ENCODE assay signal across 8 cellular contexts in genomic region chr7:128347573-128348147, GRCh38. TPM values are rescaled to one million over a fixed set of nuclear protein-coding genes. Genes with fewer than 3 reads are reported as not detected.
A peak's percentile ranks its signal among the peaks of the same experiment; 100 is the strongest.
DNase-seq lines count a peak whose midpoint lies in the region; ATAC-seq and TF ChIP-seq lines count a peak whose summit lies in the region.

No MANE protein-coding gene starts in this region.

- H3K4me1 ChIP-seq in liver (ENCODE audit: control insufficient read depth in 4 of 4, insufficient read depth in 4 of 4, low read length in 3 of 4) (peaks cover 8 to 19% (median 12%) of the 10 kb centered on the region in 4 donors), thoracic aorta (ENCODE audit: control insufficient read depth in 1 of 2, low read depth in 2 of 2) (peaks cover 13 to 19% of the 10 kb centered on the region in 2 donors)

- no peak overlapping the region for H3K4me3 ChIP-seq in cardiac fibroblast (replicated peaks in 1 of 2; ENCODE audit: low read depth in 2 of 2, low read length in 2 of 2)
- no peak overlapping the region for H3K4me3 ChIP-seq in liver (ENCODE audit: low read depth in 1 of 3, low read length in 3 of 3)
- H3K4me3 ChIP-seq in thoracic aorta = no peak overlapping the region

- H3K27me3 ChIP-seq in liver (ENCODE audit: control insufficient read depth in 4 of 4, insufficient read depth in 4 of 4, low read length in 3 of 4) (peaks cover 0 to 1% (median 0%) of the 10 kb centered on the region in 4 donors), thoracic aorta (replicated peaks; ENCODE audit: insufficient read depth) (no peaks in the 10 kb centered on the region)

- H3K36me3 ChIP-seq in liver (ENCODE audit: control insufficient read depth in 4 of 4, insufficient read depth in 3 of 4, low read depth in 1 of 4, low read length in 3 of 4) (no peaks in the 10 kb centered on the region), thoracic aorta (no peaks in the 10 kb centered on the region)

- H3K9me3 ChIP-seq in liver (ENCODE audit: control insufficient read depth in 4 of 4, low read length in 3 of 4) = no peaks in the 10 kb centered on the region
- no peaks in the 10 kb centered on the region for H3K9me3 ChIP-seq in thoracic aorta

- H3K9ac ChIP-seq in liver (ENCODE audit: low read depth in 1 of 2, low read length in 2 of 2) = no peak overlapping the region

- TF ChIP-seq RAD21 in liver (IDR thresholded peaks at IDR 0.05) = peak; percentile 85 to 90

- peak; percentile 83 for TF ChIP-seq CTCF in cardiac fibroblast (IDR thresholded peaks at IDR 0.05; ENCODE audit: low read depth, low read length)
- peak; percentile 70 for TF ChIP-seq CTCF in liver (IDR thresholded peaks at IDR 0.05; ENCODE audit: low read depth, low read length, missing input control)
- TF ChIP-seq CTCF in thoracic aorta (IDR thresholded peaks at IDR 0.05) = peak; percentile 53

- H3K27ac ChIP-seq in liver (ENCODE audit: low read depth in 1 of 2, low read length in 2 of 2) (no peak overlapping the region), thoracic aorta (no peak overlapping the region)

- WGBS in liver = 6% methylated on average over 2 of the region's 2 CpGs

- DNase-seq in DMS153 (lab: John Stamatoyannopoulos, UW) (peak; percentile 24), LHCN-M2 (ENCODE audit: low read depth) (peak; percentile 57), T follicular helper cell (ENCODE audit: low read depth) (peak; percentile 34), cardiac fibroblast (ENCODE audit: low read depth in 2 of 2) (peak; percentile 63 to 66), thoracic aorta (ENCODE audit: low spot score) (no peak)

- no peak for ATAC-seq in thoracic aorta (ENCODE audit: insufficient number of reproducible peaks, low FRiP score, low read depth)
- no peak for ATAC-seq in GM21825 (IDR thresholded peaks at IDR 0.05; ENCODE audit: unreplicated experiment)
- no peak for ATAC-seq in HG03571 (IDR thresholded peaks at IDR 0.05; ENCODE audit: unreplicated experiment)

TF ChIP-seq in liver, 16 proteins besides CTCF, POLR2A, EP300 and RAD21:
- TF ChIP-seq YY1 (IDR thresholded peaks at IDR 0.05) (no peak), HNF4A (conservative IDR thresholded peaks at IDR 0.05) (no peak), RXRA (IDR thresholded peaks at IDR 0.05) (no peak), MAX (IDR thresholded peaks at IDR 0.05) (no peak), JUND (IDR thresholded peaks at IDR 0.05) (no peak)
TF ChIP-seq in liver: peak in this region for 0.

RNA-seq across cellular contexts. Expression of gene RBM28, which starts 4.0 kb away (rescaled TPM):
- total RNA-seq in LHCN-M2 (2014; rRNA removed) = 24.1 and 29.3 TPM in 2 replicates
- 30.5 TPM for polyA plus RNA-seq in LHCN-M2 (2012)
- total RNA-seq in liver = 10 to 100 TPM in 1 of 2 donors, 1 to 10 TPM in 1; 3.6 to 16.1 TPM
- 10 to 100 TPM in 1 of 2 donors, 1 to 10 TPM in 1; 9.1 to 14.4 TPM for polyA plus RNA-seq in liver
- total RNA-seq in thoracic aorta = 10 to 100 TPM; 20.6 to 49.2 TPM

RNA-seq across cellular contexts. Expression of gene PRRT4, which starts 13.8 kb away (rescaled TPM):
- total RNA-seq in LHCN-M2 (2014; rRNA removed) (0.80 TPM in 1 of 2 replicates, not detected in the other), liver (under 1 TPM in 1 of 2 donors, not detected in 1; 0.14 TPM), thoracic aorta (1 to 10 TPM; 2.2 to 3.7 TPM)
- polyA plus RNA-seq in LHCN-M2 (2012) = 0.12 TPM
- polyA plus RNA-seq in liver = under 1 TPM in 1 of 2 donors, not detected in 1; 0.13 TPM
